In genomic region chr15:63833246-63833696, GRCh38 we compare ENCODE assay signal across 8 cellular contexts. TPM values are rescaled to one million over a fixed set of nuclear protein-coding genes. Genes with fewer than 3 reads are reported as not detected.
DNase-seq lines count a peak whose midpoint lies in the region; TF ChIP-seq lines count a peak whose summit lies in the region.

No MANE protein-coding gene starts in this region.

- H3K9ac ChIP-seq in H9 (ENCODE audit: extremely low read depth, insufficient read length, low read length) = peak overlapping the region; percentile 50
- peak overlapping the region; percentile 92 for H3K9ac ChIP-seq in MM.1S (ENCODE audit: low read length)

- H3K4me3 ChIP-seq in MM.1S (ENCODE audit: low read length) (peak overlapping the region; percentile 92), esophagus squamous epithelium (peak overlapping the region; percentile 79 to 90 (median 85))

- no peaks in the 10 kb centered on the region for H4K20me1 ChIP-seq in H9 (ENCODE audit: control insufficient read depth, insufficient read depth, insufficient read length)
- H4K20me1 ChIP-seq in MM.1S (ENCODE audit: insufficient read depth, low read length) = peaks cover 13% of the 10 kb centered on the region; the same call in 1 of the 2 replicates

- H2AK5ac ChIP-seq in H9 (ENCODE audit: insufficient read length, low read length) = no peak overlapping the region

- intact Hi-C loops in esophagus squamous epithelium (cut with DNase I) = no loop called here

- no peak overlapping the region for H3K4ac ChIP-seq in H9 (ENCODE audit: low read depth, low read length)

- H3K79me1 ChIP-seq in H9 (ENCODE audit: insufficient read depth, low read depth, low read length, poor library complexity, severe bottlenecking) = no peaks in the 10 kb centered on the region

- no peaks in the 10 kb centered on the region for H3K9me2 ChIP-seq in MM.1S (replicated peaks; ENCODE audit: insufficient read depth, low read length)

- H3K27me3 ChIP-seq in H9 (ENCODE audit: insufficient read depth, low read length) = no peaks in the 10 kb centered on the region
- H3K27me3 ChIP-seq in MM.1S (replicated peaks; ENCODE audit: insufficient read depth, low read length) = no peaks in the 10 kb centered on the region
- H3K27me3 ChIP-seq in esophagus squamous epithelium = peaks cover 0 to 8% (median 0%) of the 10 kb centered on the region in 4 donors

- no peak overlapping the region for H3T11ph ChIP-seq in H9 (ENCODE audit: low read length)

- H4K5ac ChIP-seq in H9 (ENCODE audit: insufficient read length, low read depth, low read length) = no peak overlapping the region

- H3K4me1 ChIP-seq in H9 (ENCODE audit: insufficient read depth, low read length) (no peaks in the 10 kb centered on the region; the same call in 1 of the 2 replicates), MM.1S (ENCODE audit: low read length) (peaks cover 9% of the 10 kb centered on the region; the same call in 1 of the 2 replicates), esophagus squamous epithelium (peaks cover 0 to 37% (median 12%) of the 10 kb centered on the region in 3 donors)

- H4K91ac ChIP-seq in H9 (ENCODE audit: insufficient read length, low read depth, low read length) = no peak overlapping the region

- H3K4me2 ChIP-seq in H9 (ENCODE audit: insufficient read depth, insufficient read length, low read length) (peak overlapping the region; percentile 70), MM.1S (ENCODE audit: low read depth, low read length) (peak overlapping the region; percentile 92)

- H3K27ac Mint-ChIP-seq in H9 = no peak overlapping the region; a peak in 1 of 7 replicates
- no peak overlapping the region for H3K27ac Mint-ChIP-seq in nephron progenitor cell
- peak overlapping the region; percentile 83 for H3K27ac Mint-ChIP-seq in type B pancreatic cell

- H3K36me3 Mint-ChIP-seq in H9 (ENCODE audit: insufficient read depth in 1 of 3, low read depth in 3 of 3) = no peaks in the 10 kb centered on the region
- H3K36me3 Mint-ChIP-seq in nephron progenitor cell (ENCODE audit: low read depth) = no peaks in the 10 kb centered on the region
- H3K36me3 Mint-ChIP-seq in type B pancreatic cell = peaks cover 3% of the 10 kb centered on the region

- no peaks in the 10 kb centered on the region for H3K36me3 ChIP-seq in MM.1S (replicated peaks; ENCODE audit: insufficient read depth, low read length)
- H3K36me3 ChIP-seq in esophagus squamous epithelium = no peaks in the 10 kb centered on the region

- H2BK120ac ChIP-seq in H9 (ENCODE audit: low read depth, low read length, poor library complexity, severe bottlenecking) = no peak overlapping the region

- H2BK12ac ChIP-seq in H9 (ENCODE audit: insufficient read length, low read depth, low read length) = no peak overlapping the region

- TF ChIP-seq CTCF in H9 (conservative IDR thresholded peaks at IDR 0.05) = no peak
- TF ChIP-seq CTCF in MM.1S (IDR thresholded peaks at IDR 0.05; ENCODE audit: low read length) = no peak
- no peak for TF ChIP-seq CTCF in esophagus squamous epithelium (IDR thresholded peaks at IDR 0.05)
- no peak for TF ChIP-seq CTCF in nephron progenitor cell (IDR thresholded peaks at IDR 0.05)
- TF ChIP-seq CTCF in type B pancreatic cell (conservative IDR thresholded peaks at IDR 0.05) = no peak

- DNase-seq in GM03348 (ENCODE audit: low spot score) (peak; percentile 75), H9 (peak; percentile 39), MM.1S (peak; percentile 46), activated T-cell treated with anti-CD3 and anti-CD28 coated beads for 48 hours (ENCODE audit: low read depth) (peak; percentile 13), esophagus squamous epithelium (lab: John Stamatoyannopoulos, UW) (no peak), nephron progenitor cell (peak; percentile 71), type B pancreatic cell (ENCODE audit: extremely low spot score, unreplicated experiment) (peak; percentile 70), T1000 (lab: John Stamatoyannopoulos, UW) (no peak)

- no peak overlapping the region for H3K56ac ChIP-seq in H9 (ENCODE audit: insufficient read length, low read depth, low read length)

- H2AFZ ChIP-seq in H9 (ENCODE audit: low read length) (no peak overlapping the region), MM.1S (ENCODE audit: low read length) (peak overlapping the region; percentile 96)

- no peak overlapping the region for H4K8ac ChIP-seq in H9 (replicated peaks; ENCODE audit: insufficient read length, low read depth, low read length)

- peaks cover 6% of the 10 kb centered on the region for H3K23me2 ChIP-seq in H9 (ENCODE audit: insufficient read length, low read depth, low read length, poor library complexity, severe bottlenecking)

- H2BK20ac ChIP-seq in H9 (ENCODE audit: low read depth, low read length, poor library complexity, severe bottlenecking) = no peak overlapping the region

- 0 out of 2 replicates have a peak, but pooled peaks cover 6% of the 10 kb centered on the region for H3F3A ChIP-seq in MM.1S (ENCODE audit: insufficient read depth, low read length)

- H3K9me3 ChIP-seq in H9 (ENCODE audit: control insufficient read depth, low read depth, low read length) (no peaks in the 10 kb centered on the region), MM.1S (replicated peaks; ENCODE audit: insufficient read depth, low read length) (no peaks in the 10 kb centered on the region), esophagus squamous epithelium (no peaks in the 10 kb centered on the region)

- H3K27ac ChIP-seq in H9 (ENCODE audit: insufficient read length, low read depth, low read length) (no peak overlapping the region), MM.1S (ENCODE audit: low read length) (peak overlapping the region; percentile 71; the same call in 1 of the 2 replicates), esophagus squamous epithelium (peak overlapping the region; percentile 89 to 96 (median 92))

- no peak overlapping the region for H2BK5ac ChIP-seq in H9 (ENCODE audit: insufficient read length, low read length)

- H3K4me3 Mint-ChIP-seq in H9 (peak overlapping the region; percentile 88 to 90), nephron progenitor cell (peak overlapping the region; percentile 86), type B pancreatic cell (peak overlapping the region; percentile 98)

- TF ChIP-seq POLR2A in esophagus squamous epithelium (IDR thresholded peaks at IDR 0.05) = no peak

- H3K23ac ChIP-seq in H9 (ENCODE audit: insufficient read length, low read depth, low read length) = no peak overlapping the region

- no peaks in the 10 kb centered on the region for H3K9me3 Mint-ChIP-seq in H9
- no peaks in the 10 kb centered on the region for H3K9me3 Mint-ChIP-seq in nephron progenitor cell
- no peaks in the 10 kb centered on the region for H3K9me3 Mint-ChIP-seq in type B pancreatic cell

- WGBS in H9 (ENCODE audit: extremely low coverage, insufficient read length, low lambda C conversion rate) = no CpG with 5 or more reads among the region's 45 CpGs
- WGBS in esophagus squamous epithelium, 2 donors = no CpG with 5 or more reads among the region's 45 CpGs

- no peak overlapping the region for H3K14ac ChIP-seq in H9 (ENCODE audit: insufficient read depth, low read length)

- H3K27me3 Mint-ChIP-seq in H9 (ENCODE audit: low read depth) (peaks cover 6% of the 10 kb centered on the region), nephron progenitor cell (ENCODE audit: low read depth, poor library complexity) (peaks cover 13% of the 10 kb centered on the region), type B pancreatic cell (no peaks in the 10 kb centered on the region)

- peaks cover 3% of the 10 kb centered on the region; the same call in 1 of the 2 replicates for H3K79me2 ChIP-seq in H9 (ENCODE audit: insufficient read depth, low read length)
- peaks cover 49% of the 10 kb centered on the region for H3K79me2 ChIP-seq in MM.1S (ENCODE audit: low read length)

- H3K18ac ChIP-seq in H9 (ENCODE audit: insufficient read length, low read depth, low read length) = no peak overlapping the region

- H2BK15ac ChIP-seq in H9 (ENCODE audit: low read depth, low read length) = no peak overlapping the region

- H3K4me1 Mint-ChIP-seq in H9 (peaks cover 14 to 16% of the 10 kb centered on the region in 2 experiments), nephron progenitor cell (peaks cover 35% of the 10 kb centered on the region), type B pancreatic cell (ENCODE audit: unreplicated experiment) (peaks cover 15% of the 10 kb centered on the region)

RNA-seq across cellular contexts. Expression of gene HERC1, which starts 0.5 kb away (rescaled TPM):
- 36.6 and 38.8 TPM in 2 replicates for total RNA-seq in H9 (2021)
- 10 to 100 TPM; 41.7 to 69.2 (median 59.0) TPM for total RNA-seq in esophagus squamous epithelium
- total RNA-seq in type B pancreatic cell (ENCODE audit: low replicate concordance) = 62.6 and 80.7 TPM in 2 replicates

Comparison
In these comparisons a context has a peak if more than half of its experiments do, and no peak if none do; other contexts are left out.
1. DNase-seq: peak in GM03348 (single experiment), H9 (single experiment), MM.1S (single experiment), activated T-cell treated with anti-CD3 and anti-CD28 coated beads for 48 hours (single experiment), nephron progenitor cell (single experiment) and type B pancreatic cell (single experiment); none in esophagus squamous epithelium (single experiment) and T1000 (single experiment).
2. Peak in every context shown above with its lines, with median percentiles within 50 percentile points of each other: H3K4me3 Mint-ChIP-seq.